Comparison of ENCODE assay signal across 1 cellular context in genomic region chr15:98647026-98647773, GRCh38.
TF ChIP-seq lines count a peak whose summit lies in the region.

No MANE protein-coding gene starts in this region.

TF ChIP-seq in K562, 482 proteins besides CTCF, POLR2A, EP300 and RAD21 (continued from another document and continues in another):
- TF ChIP-seq, protein P1, sequence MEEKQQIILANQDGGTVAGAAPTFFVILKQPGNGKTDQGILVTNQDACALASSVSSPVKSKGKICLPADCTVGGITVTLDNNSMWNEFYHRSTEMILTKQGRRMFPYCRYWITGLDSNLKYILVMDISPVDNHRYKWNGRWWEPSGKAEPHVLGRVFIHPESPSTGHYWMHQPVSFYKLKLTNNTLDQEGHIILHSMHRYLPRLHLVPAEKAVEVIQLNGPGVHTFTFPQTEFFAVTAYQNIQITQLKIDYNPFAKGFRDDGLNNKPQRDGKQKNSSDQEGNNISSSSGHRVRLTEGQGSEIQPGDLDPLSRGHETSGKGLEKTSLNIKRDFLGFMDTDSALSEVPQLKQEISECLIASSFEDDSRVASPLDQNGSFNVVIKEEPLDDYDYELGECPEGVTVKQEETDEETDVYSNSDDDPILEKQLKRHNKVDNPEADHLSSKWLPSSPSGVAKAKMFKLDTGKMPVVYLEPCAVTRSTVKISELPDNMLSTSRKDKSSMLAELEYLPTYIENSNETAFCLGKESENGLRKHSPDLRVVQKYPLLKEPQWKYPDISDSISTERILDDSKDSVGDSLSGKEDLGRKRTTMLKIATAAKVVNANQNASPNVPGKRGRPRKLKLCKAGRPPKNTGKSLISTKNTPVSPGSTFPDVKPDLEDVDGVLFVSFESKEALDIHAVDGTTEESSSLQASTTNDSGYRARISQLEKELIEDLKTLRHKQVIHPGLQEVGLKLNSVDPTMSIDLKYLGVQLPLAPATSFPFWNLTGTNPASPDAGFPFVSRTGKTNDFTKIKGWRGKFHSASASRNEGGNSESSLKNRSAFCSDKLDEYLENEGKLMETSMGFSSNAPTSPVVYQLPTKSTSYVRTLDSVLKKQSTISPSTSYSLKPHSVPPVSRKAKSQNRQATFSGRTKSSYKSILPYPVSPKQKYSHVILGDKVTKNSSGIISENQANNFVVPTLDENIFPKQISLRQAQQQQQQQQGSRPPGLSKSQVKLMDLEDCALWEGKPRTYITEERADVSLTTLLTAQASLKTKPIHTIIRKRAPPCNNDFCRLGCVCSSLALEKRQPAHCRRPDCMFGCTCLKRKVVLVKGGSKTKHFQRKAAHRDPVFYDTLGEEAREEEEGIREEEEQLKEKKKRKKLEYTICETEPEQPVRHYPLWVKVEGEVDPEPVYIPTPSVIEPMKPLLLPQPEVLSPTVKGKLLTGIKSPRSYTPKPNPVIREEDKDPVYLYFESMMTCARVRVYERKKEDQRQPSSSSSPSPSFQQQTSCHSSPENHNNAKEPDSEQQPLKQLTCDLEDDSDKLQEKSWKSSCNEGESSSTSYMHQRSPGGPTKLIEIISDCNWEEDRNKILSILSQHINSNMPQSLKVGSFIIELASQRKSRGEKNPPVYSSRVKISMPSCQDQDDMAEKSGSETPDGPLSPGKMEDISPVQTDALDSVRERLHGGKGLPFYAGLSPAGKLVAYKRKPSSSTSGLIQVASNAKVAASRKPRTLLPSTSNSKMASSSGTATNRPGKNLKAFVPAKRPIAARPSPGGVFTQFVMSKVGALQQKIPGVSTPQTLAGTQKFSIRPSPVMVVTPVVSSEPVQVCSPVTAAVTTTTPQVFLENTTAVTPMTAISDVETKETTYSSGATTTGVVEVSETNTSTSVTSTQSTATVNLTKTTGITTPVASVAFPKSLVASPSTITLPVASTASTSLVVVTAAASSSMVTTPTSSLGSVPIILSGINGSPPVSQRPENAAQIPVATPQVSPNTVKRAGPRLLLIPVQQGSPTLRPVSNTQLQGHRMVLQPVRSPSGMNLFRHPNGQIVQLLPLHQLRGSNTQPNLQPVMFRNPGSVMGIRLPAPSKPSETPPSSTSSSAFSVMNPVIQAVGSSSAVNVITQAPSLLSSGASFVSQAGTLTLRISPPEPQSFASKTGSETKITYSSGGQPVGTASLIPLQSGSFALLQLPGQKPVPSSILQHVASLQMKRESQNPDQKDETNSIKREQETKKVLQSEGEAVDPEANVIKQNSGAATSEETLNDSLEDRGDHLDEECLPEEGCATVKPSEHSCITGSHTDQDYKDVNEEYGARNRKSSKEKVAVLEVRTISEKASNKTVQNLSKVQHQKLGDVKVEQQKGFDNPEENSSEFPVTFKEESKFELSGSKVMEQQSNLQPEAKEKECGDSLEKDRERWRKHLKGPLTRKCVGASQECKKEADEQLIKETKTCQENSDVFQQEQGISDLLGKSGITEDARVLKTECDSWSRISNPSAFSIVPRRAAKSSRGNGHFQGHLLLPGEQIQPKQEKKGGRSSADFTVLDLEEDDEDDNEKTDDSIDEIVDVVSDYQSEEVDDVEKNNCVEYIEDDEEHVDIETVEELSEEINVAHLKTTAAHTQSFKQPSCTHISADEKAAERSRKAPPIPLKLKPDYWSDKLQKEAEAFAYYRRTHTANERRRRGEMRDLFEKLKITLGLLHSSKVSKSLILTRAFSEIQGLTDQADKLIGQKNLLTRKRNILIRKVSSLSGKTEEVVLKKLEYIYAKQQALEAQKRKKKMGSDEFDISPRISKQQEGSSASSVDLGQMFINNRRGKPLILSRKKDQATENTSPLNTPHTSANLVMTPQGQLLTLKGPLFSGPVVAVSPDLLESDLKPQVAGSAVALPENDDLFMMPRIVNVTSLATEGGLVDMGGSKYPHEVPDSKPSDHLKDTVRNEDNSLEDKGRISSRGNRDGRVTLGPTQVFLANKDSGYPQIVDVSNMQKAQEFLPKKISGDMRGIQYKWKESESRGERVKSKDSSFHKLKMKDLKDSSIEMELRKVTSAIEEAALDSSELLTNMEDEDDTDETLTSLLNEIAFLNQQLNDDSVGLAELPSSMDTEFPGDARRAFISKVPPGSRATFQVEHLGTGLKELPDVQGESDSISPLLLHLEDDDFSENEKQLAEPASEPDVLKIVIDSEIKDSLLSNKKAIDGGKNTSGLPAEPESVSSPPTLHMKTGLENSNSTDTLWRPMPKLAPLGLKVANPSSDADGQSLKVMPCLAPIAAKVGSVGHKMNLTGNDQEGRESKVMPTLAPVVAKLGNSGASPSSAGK (IDR thresholded peaks at IDR 0.05), result peak; percentile 79
- TF ChIP-seq, protein P2, sequence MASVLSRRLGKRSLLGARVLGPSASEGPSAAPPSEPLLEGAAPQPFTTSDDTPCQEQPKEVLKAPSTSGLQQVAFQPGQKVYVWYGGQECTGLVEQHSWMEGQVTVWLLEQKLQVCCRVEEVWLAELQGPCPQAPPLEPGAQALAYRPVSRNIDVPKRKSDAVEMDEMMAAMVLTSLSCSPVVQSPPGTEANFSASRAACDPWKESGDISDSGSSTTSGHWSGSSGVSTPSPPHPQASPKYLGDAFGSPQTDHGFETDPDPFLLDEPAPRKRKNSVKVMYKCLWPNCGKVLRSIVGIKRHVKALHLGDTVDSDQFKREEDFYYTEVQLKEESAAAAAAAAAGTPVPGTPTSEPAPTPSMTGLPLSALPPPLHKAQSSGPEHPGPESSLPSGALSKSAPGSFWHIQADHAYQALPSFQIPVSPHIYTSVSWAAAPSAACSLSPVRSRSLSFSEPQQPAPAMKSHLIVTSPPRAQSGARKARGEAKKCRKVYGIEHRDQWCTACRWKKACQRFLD (CRISPR knock-in tag; IDR thresholded peaks at IDR 0.05), result no peak
- TF ChIP-seq NR2C2 (CRISPR knock-in tag; IDR thresholded peaks at IDR 0.05) (0 out of 2 replicates have a peak, but pooled peaks have one; percentile 17), NR2C2 (tag; IDR thresholded peaks at IDR 0.05) (no peak), NFYB (IDR thresholded peaks at IDR 0.05; ENCODE audit: extremely low read depth, insufficient read length) (no peak), SMAD4 (CRISPR knock-in tag; conservative IDR thresholded peaks at IDR 0.05) (peak; percentile 90), ZNF280B (CRISPR knock-in tag; IDR thresholded peaks at IDR 0.05) (no peak), CBFA2T2 (conservative IDR thresholded peaks at IDR 0.05) (no peak), DPF2 (IDR thresholded peaks at IDR 0.05) (0 out of 2 replicates have a peak, but pooled peaks have one; percentile 20), ZNF830 (CRISPR knock-in tag; IDR thresholded peaks at IDR 0.05) (no peak), ZNF76 (CRISPR knock-in tag; IDR thresholded peaks at IDR 0.05; ENCODE audit: borderline replicate concordance) (peak; percentile 48; the same call in 1 of the 2 replicates), MAZ (CRISPR knock-in tag; conservative IDR thresholded peaks at IDR 0.05 in 1 of 2, IDR thresholded peaks at IDR 0.05 in 1 of 2) (peak in 1 of 2 experiments; percentile 97; a peak in 3 of 4 replicates), FOXM1 (IDR thresholded peaks at IDR 0.05; ENCODE audit: low read depth) (no peak), FOXM1 (CRISPR knock-in tag; IDR thresholded peaks at IDR 0.05; ENCODE audit: low read depth) (no peak), CCNT2 (IDR thresholded peaks at IDR 0.05; ENCODE audit: borderline replicate concordance, extremely low read depth, insufficient read length, low read depth, low read length) (peak; percentile 50), CBX1 (IDR thresholded peaks at IDR 0.05; ENCODE audit: low read depth) (no peak; the same call in 1 of the 2 replicates), ZNF592 (IDR thresholded peaks at IDR 0.05) (peak; percentile 58; the same call in 1 of the 2 replicates), CREB1 (IDR thresholded peaks at IDR 0.05) (no peak), CREB1 (CRISPR knock-in tag; IDR thresholded peaks at IDR 0.05) (0 out of 2 replicates have a peak, but pooled peaks have one; percentile 24), GTF2A2 (tag; IDR thresholded peaks at IDR 0.05) (no peak), CXXC5 (CRISPR knock-in tag; IDR thresholded peaks at IDR 0.05) (peak; percentile 86), CSDE1 (IDR thresholded peaks at IDR 0.05) (no peak), NONO (IDR thresholded peaks at IDR 0.05; ENCODE audit: low read depth in 2 of 2, low read length in 1 of 2) (peak in 1 of 2 experiments; percentile 53; a peak in 2 of 4 replicates), FIP1L1 (IDR thresholded peaks at IDR 0.05; ENCODE audit: low read depth, low read length, poor library complexity, severe bottlenecking) (peak; percentile 52), ZNF586 (CRISPR knock-in tag; conservative IDR thresholded peaks at IDR 0.05) (no peak), XRCC4 (IDR thresholded peaks at IDR 0.05; ENCODE audit: extremely low read depth, insufficient read depth, insufficient read length) (no peak), GATAD2B (IDR thresholded peaks at IDR 0.05; ENCODE audit: borderline replicate concordance) (peak; percentile 73; the same call in 1 of the 2 replicates), STAG1 (CRISPR knock-in tag; IDR thresholded peaks at IDR 0.05; ENCODE audit: borderline replicate concordance) (no peak), ZNF644 (tag; IDR thresholded peaks at IDR 0.05; ENCODE audit: low read depth) (peak; percentile 76), ZBTB11 (CRISPR knock-in tag; IDR thresholded peaks at IDR 0.05) (peak in 1 of 3 experiments; percentile 68; a peak in 2 of 6 replicates), CEBPG (CRISPR knock-in tag; IDR thresholded peaks at IDR 0.05) (no peak), CEBPG (tag; conservative IDR thresholded peaks at IDR 0.05 in 1 of 2, IDR thresholded peaks at IDR 0.05 in 1 of 2) (no peak), ZNF133 (CRISPR knock-in tag; IDR thresholded peaks at IDR 0.05) (no peak)
- TF ChIP-seq, protein P3, sequence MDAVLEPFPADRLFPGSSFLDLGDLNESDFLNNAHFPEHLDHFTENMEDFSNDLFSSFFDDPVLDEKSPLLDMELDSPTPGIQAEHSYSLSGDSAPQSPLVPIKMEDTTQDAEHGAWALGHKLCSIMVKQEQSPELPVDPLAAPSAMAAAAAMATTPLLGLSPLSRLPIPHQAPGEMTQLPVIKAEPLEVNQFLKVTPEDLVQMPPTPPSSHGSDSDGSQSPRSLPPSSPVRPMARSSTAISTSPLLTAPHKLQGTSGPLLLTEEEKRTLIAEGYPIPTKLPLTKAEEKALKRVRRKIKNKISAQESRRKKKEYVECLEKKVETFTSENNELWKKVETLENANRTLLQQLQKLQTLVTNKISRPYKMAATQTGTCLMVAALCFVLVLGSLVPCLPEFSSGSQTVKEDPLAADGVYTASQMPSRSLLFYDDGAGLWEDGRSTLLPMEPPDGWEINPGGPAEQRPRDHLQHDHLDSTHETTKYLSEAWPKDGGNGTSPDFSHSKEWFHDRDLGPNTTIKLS (IDR thresholded peaks at IDR 0.05; ENCODE audit: borderline replicate concordance, low read depth), result 0 out of 2 replicates have a peak, but pooled peaks have one; percentile 69
